In the genomic region with DNA sequence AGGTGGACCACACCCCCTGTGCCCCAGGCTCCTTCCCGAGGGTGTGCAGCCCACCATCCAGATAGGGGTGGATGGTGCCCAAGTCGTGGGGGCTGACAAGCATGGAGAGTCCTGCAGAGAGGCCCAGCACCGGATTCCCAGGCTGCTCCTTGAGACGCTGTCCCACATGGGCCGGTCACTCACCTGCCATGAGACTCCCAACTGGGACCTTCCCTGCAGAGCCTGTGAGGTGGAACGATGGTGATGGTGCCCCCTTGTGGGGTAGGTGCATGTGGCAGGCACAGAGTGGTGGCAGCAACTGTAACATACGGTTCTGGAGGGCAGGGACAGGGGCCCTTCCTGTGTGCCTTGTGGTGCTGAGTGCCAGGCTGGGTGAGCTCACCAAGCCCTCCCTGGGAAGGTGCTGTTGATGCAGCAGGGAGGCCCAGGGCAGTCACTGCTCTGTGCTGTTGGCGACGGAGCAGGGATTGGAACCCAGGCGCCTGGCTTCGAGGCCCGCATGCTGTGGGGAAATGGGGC, we compare ENCODE assay signal across 9 cellular contexts. TPM values are rescaled to one million over a fixed set of nuclear protein-coding genes. Genes with fewer than 3 reads are reported as not detected.
DNase-seq lines count a peak whose midpoint lies in the region; ATAC-seq and TF ChIP-seq lines count a peak whose summit lies in the region.
"Had no signal": no experiment of that assay in that cellular context is flagged by ENCODE, and none has a peak within 500 bp of the region (broad histone marks: within the 10 kb centered on the region; RNA-seq: fewer than 3 reads in every experiment).

No MANE protein-coding gene starts in this region.

- H3K27me3 ChIP-seq in heart left ventricle (no peaks in the 10 kb centered on the region), spleen (replicated peaks in 1 of 7) (no peaks in the 10 kb centered on the region)

- H3K4me1 ChIP-seq in heart left ventricle (peaks cover 0 to 7% (median 0%) of the 10 kb centered on the region in 12 donors), spleen (peaks cover 6 to 34% (median 28%) of the 10 kb centered on the region in 6 donors)

- H3K27ac ChIP-seq in heart left ventricle (no peak overlapping the region), spleen (no peak overlapping the region)

- TF ChIP-seq POLR2A in heart left ventricle (IDR thresholded peaks at IDR 0.05) = no peak
- TF ChIP-seq POLR2A in spleen (IDR thresholded peaks at IDR 0.05) = no peak

- no peaks in the 10 kb centered on the region for H3K9me3 ChIP-seq in heart left ventricle
- H3K9me3 ChIP-seq in spleen = no peaks in the 10 kb centered on the region

- WGBS in heart left ventricle, 4 donors = 59 to 66% (median 62%) methylated on average over 8 to 12 of the region's 12 CpGs
- 55 to 100% (median 61%) methylated on average over 2 to 12 of the region's 12 CpGs for WGBS in spleen, 5 donors

- no peak overlapping the region for H3K4me3 ChIP-seq in heart left ventricle
- H3K4me3 ChIP-seq in spleen = no peak overlapping the region

- intact Hi-C loops in heart left ventricle (cut with DNase I) = loop anchor here in 2 of 10 donors (5.0 kb wide), 2 partner anchors 51 to 109 kb away; a partner anchor contains a TSS
- intact Hi-C loops in spleen (cut with DNase I; ENCODE audit: low total_unique reads) = no loop called here

- ATAC-seq in HG03097 (IDR thresholded peaks at IDR 0.05; ENCODE audit: low FRiP score, unreplicated experiment) = peak; percentile 46
- ATAC-seq in heart left ventricle = peak; percentile 38 to 79 (median 70)
- ATAC-seq in GM18868 (IDR thresholded peaks at IDR 0.05; ENCODE audit: unreplicated experiment) = no peak

- H3K36me3 ChIP-seq in heart left ventricle (no peaks in the 10 kb centered on the region), spleen (peaks cover 0 to 8% (median 0%) of the 10 kb centered on the region in 6 donors)

- peak; percentile 48 to 73 (median 57) for TF ChIP-seq CTCF in heart left ventricle (IDR thresholded peaks at IDR 0.05)
- peak; percentile 68 to 87 (median 75) for TF ChIP-seq CTCF in spleen (IDR thresholded peaks at IDR 0.05 in 8 of 11, conservative IDR thresholded peaks at IDR 0.05 in 3 of 11)

- DNase-seq in DMS53 (lab: John Stamatoyannopoulos, UW) (peak; percentile 79), RPMI7951 (ENCODE audit: low read depth) (peak; percentile 57), heart left ventricle (peak in 4 of 5 donors; percentile 37 to 66 (median 44)), spleen (peak; percentile 83), T1000 (lab: John Stamatoyannopoulos, UW) (no peak)
- DNase-seq in activated effector memory CD4-positive, alpha-beta T cell treated with anti-CD3 and anti-CD28 coated beads, Interleukin-2, amount 50 U/mL, for 16 hours = peak; percentile 86

RNA-seq across cellular contexts. Expression of a gene that starts 33.1 kb away (rescaled TPM):
- total RNA-seq in RPMI7951 (2014; rRNA removed; shearing (Covaris generic)) = 17.2 and 30.5 TPM in 2 replicates
- total RNA-seq in heart left ventricle = 10 to 100 TPM; 16.0 to 33.7 (median 17.1) TPM
- 10 to 100 TPM; 24.0 to 27.9 TPM for polyA plus RNA-seq in heart left ventricle
- 10 to 100 TPM; 16.2 to 27.1 (median 19.6) TPM for total RNA-seq in spleen
- polyA plus RNA-seq in spleen = 10 to 100 TPM; 14.3 to 36.7 (median 20.3) TPM

RNA-seq across cellular contexts. Expression of a gene that starts 34.7 kb away (rescaled TPM):
- 0.12 and 0.20 TPM in 2 replicates for total RNA-seq in RPMI7951 (2014; rRNA removed; shearing (Covaris generic))
- under 1 TPM in 3 of 9 donors, not detected in 6; 0.09 to 0.28 (median 0.09) TPM for total RNA-seq in heart left ventricle
- under 1 TPM in 1 of 2 donors, not detected in 1; 0.18 TPM for polyA plus RNA-seq in heart left ventricle
- under 1 TPM in 6 of 7 donors, not detected in 1; 0.20 to 0.77 (median 0.23) TPM for total RNA-seq in spleen
- polyA plus RNA-seq in spleen = under 1 TPM; 0.17 to 0.21 (median 0.19) TPM
- total RNA-seq: aorta had no signal

RNA-seq across cellular contexts. Expression of a gene that starts 47.0 kb away (rescaled TPM):
- total RNA-seq in RPMI7951 (2014; rRNA removed; shearing (Covaris generic)) = 55.1 and 62.7 TPM in 2 replicates
- total RNA-seq in heart left ventricle (10 to 100 TPM; 11.4 to 22.0 (median 17.0) TPM), spleen (10 to 100 TPM; 19.6 to 33.4 (median 23.1) TPM)
- polyA plus RNA-seq in heart left ventricle (10 to 100 TPM; 25.0 to 40.8 TPM), spleen (10 to 100 TPM; 43.6 to 51.1 (median 49.7) TPM)

RNA-seq across cellular contexts. Expression of a gene that starts 49.8 kb away (rescaled TPM):
- total RNA-seq in RPMI7951 (2014; rRNA removed; shearing (Covaris generic)) = 0.48 and 0.59 TPM in 2 replicates
- total RNA-seq in heart left ventricle (1 to 10 TPM in 1 of 9 donors, under 1 TPM in 6, not detected in 2; 0.16 to 1.2 (median 0.36) TPM), spleen (1 to 10 TPM; 3.9 to 7.5 (median 6.4) TPM)
- polyA plus RNA-seq in heart left ventricle (under 1 TPM; 0.19 to 0.46 TPM), spleen (10 to 100 TPM in 1 of 3 donors, 1 to 10 TPM in 2; 7.3 to 11.9 (median 8.8) TPM)

RNA-seq across cellular contexts. Expression of a gene that starts 52.0 kb away (rescaled TPM):
- 6.5 and 8.4 TPM in 2 replicates for total RNA-seq in RPMI7951 (2014; rRNA removed; shearing (Covaris generic))
- total RNA-seq in heart left ventricle = 10 to 100 TPM in 8 of 9 donors, 1 to 10 TPM in 1; 7.7 to 22.8 (median 18.6) TPM
- 10 to 100 TPM; 12.3 to 19.2 TPM for polyA plus RNA-seq in heart left ventricle
- 10 to 100 TPM; 25.9 to 46.6 (median 36.3) TPM for total RNA-seq in spleen
- polyA plus RNA-seq in spleen = 100 to 1,000 TPM in 2 of 3 donors, 10 to 100 TPM in 1; 66.4 to 109 (median 105) TPM
